29 cellular contexts compared by ENCODE assay signal in genomic region chr1:111104981-111105380, GRCh38. TPM values are rescaled to one million over a fixed set of nuclear protein-coding genes. Genes with fewer than 3 reads are reported as not detected.
DNase-seq lines count a peak whose midpoint lies in the region; ATAC-seq, FAIRE-seq and TF ChIP-seq lines count a peak whose summit lies in the region.
"Had no signal": no experiment of that assay in that cellular context is flagged by ENCODE, and none has a peak within 500 bp of the region (broad histone marks: within the 10 kb centered on the region; RNA-seq: fewer than 3 reads in every experiment).

No MANE protein-coding gene starts in this region.

- TF ChIP-seq POLR2A in HepG2 (IDR thresholded peaks at IDR 0.05; ENCODE audit: insufficient read depth in 1 of 2, low read depth in 2 of 2, low read length in 2 of 2), result no peak
- TF ChIP-seq POLR2A in right lobe of liver (IDR thresholded peaks at IDR 0.05), result no peak

- 2% methylated on average over 2 of the region's 2 CpGs for WGBS in HepG2 (ENCODE audit: low lambda C conversion rate)
- 62% methylated on average over 2 of the region's 2 CpGs for WGBS in right lobe of liver (ENCODE audit: insufficient coverage, low coverage, low lambda C conversion rate, missing lambda C conversion rate)

- no peaks in the 10 kb centered on the region for H4K20me1 ChIP-seq in HepG2 (ENCODE audit: insufficient read depth, low read length)
- H4K20me1 ChIP-seq: BLaER1; BLaER1 treated with 17β-estradiol and CSF1 and Interleukin-3, amounts not matched to agents 10 nM and 100 nM had no signal

- H3K9me3 ChIP-seq in HepG2 (ENCODE audit: low read length) (peaks cover 25% of the 10 kb centered on the region), right lobe of liver (no peaks in the 10 kb centered on the region)
- H3K9me3 ChIP-seq: BE2C, Caco-2 had no signal

- in situ Hi-C loops in HepG2 (cut with HindIII; ENCODE audit: extremely low pct_ligation_motif_present, low pct_unique_long_range_greater_than_20kb), result no loop called here

- no peak for FAIRE-seq in HepG2 (lab: Jason Lieb, UNC)
- FAIRE-seq: A549, D721Med had no signal

- H3K4me1 ChIP-seq in HepG2 (ENCODE audit: insufficient read depth, low read length) (peaks cover 28% of the 10 kb centered on the region), right lobe of liver (peaks cover 0 to 2% (median 0%) of the 10 kb centered on the region in 4 donors)
- H3K4me1 ChIP-seq: A549; BE2C; BLaER1; BLaER1 treated with 17β-estradiol and CSF1 and Interleukin-3, amounts not matched to agents 10 nM and 100 nM; Caco-2 had no signal

- H3K27ac ChIP-seq in HepG2 (ENCODE audit: extremely low read length, insufficient read depth, low read length) (no peak overlapping the region), right lobe of liver (no peak overlapping the region)
- H3K27ac ChIP-seq: 22Rv1; A549; BLaER1; BLaER1 treated with 17β-estradiol and CSF1 and Interleukin-3, amounts not matched to agents 10 nM and 100 nM; C4-2B had no signal

- no peaks in the 10 kb centered on the region for H3K79me2 ChIP-seq in HepG2 (ENCODE audit: insufficient read depth, low read length)

- no peak overlapping the region for H3K9ac ChIP-seq in HepG2 (ENCODE audit: insufficient read depth, low read depth, low read length)
- H3K9ac ChIP-seq: BLaER1; BLaER1 treated with 17β-estradiol and CSF1 and Interleukin-3, amounts not matched to agents 10 nM and 100 nM had no signal

- peak overlapping the region; percentile 32; the same call in 1 of the 2 replicates for H3K4me2 ChIP-seq in HepG2 (ENCODE audit: low read depth, low read length)
- H3K4me2 ChIP-seq: A549; BLaER1; BLaER1 treated with 17β-estradiol and CSF1 and Interleukin-3, amounts not matched to agents 10 nM and 100 nM had no signal

- TF ChIP-seq RAD21 in HepG2 (CRISPR knock-in tag; IDR thresholded peaks at IDR 0.05), result no peak

- TF ChIP-seq CTCF in HepG2 (CRISPR knock-in tag; IDR thresholded peaks at IDR 0.05), result no peak
- no peak for TF ChIP-seq CTCF in right lobe of liver (IDR thresholded peaks at IDR 0.05)

- H3K27me3 ChIP-seq in HepG2 (ENCODE audit: control insufficient read depth in 1 of 2, insufficient read depth in 2 of 2, low read length in 2 of 2), result no peaks in the 10 kb centered on the region
- H3K27me3 ChIP-seq in right lobe of liver, result no peaks in the 10 kb centered on the region
- H3K27me3 ChIP-seq: BE2C; BLaER1; BLaER1 treated with 17β-estradiol and CSF1 and Interleukin-3, amounts not matched to agents 10 nM and 100 nM had no signal

- POLR2A ChIA-PET in HepG2 (lab: Yijun Ruan, JAX), result interaction anchor here (1.6 kb wide), 1 partner anchor 141 kb away, joined by 3 read pairs; the partner anchor contains the start of gene LRIF1

- TF ChIP-seq EP300 in HepG2 (IDR thresholded peaks at IDR 0.05; ENCODE audit: low read depth in 2 of 2, low read length in 2 of 2) (no peak), HepG2 (CRISPR knock-in tag; IDR thresholded peaks at IDR 0.05; ENCODE audit: borderline replicate concordance) (no peak)

- H2AFZ ChIP-seq in HepG2 (ENCODE audit: low read length), result no peak overlapping the region

- CTCF ChIA-PET in HepG2 (lab: Yijun Ruan, JAX; ENCODE audit: low intra/inter-chr PET ratio, low total read pairs), result no interaction called here

- peak; percentile 41 for DNase-seq in DMS53 (lab: John Stamatoyannopoulos, UW)
- DNase-seq in DMS53 treated with DMSO at 0.1 percent for 48 hours (lab: John Stamatoyannopoulos, UW; ENCODE audit: unreplicated experiment), result no peak
- peak; percentile 18 for DNase-seq in HepG2 (ENCODE audit: low spot score)
- no peak for DNase-seq in right lobe of liver
- DNase-seq: 8988T; ACHN; AML-193; BE2C; C1 segment of cervical spinal cord; Caco-2; Calu3; CD4-positive, alpha-beta memory T cell; CD4-positive, alpha-beta T cell; CD4-positive, CD25-positive, alpha-beta regulatory T cell; CD8-positive, alpha-beta memory T cell; CD8-positive, alpha-beta T cell; COR-L47; DMS 273 treated with DMSO at 0.1 percent for 48 hours; DMS153; DMS79; DMS79 treated with DMSO at 0.1 percent for 48 hours; DND-41; EL had no signal

- no peaks in the 10 kb centered on the region for H3K36me3 ChIP-seq in HepG2 (replicated peaks in 1 of 2; ENCODE audit: control insufficient read depth in 1 of 2, insufficient read depth in 2 of 2, low read length in 2 of 2)
- H3K36me3 ChIP-seq in right lobe of liver, result no peaks in the 10 kb centered on the region
- H3K36me3 ChIP-seq: BE2C had no signal

- intact Hi-C loops in HepG2 (cut with micrococcal nuclease; ENCODE audit: unreplicated experiment), result no loop called here
- intact Hi-C loops in right lobe of liver (cut with DNase I), result no loop called here

- H3K4me3 ChIP-seq in HepG2 (replicated peaks in 1 of 3; ENCODE audit: insufficient read depth in 1 of 3, low read depth in 2 of 3, low read length in 3 of 3) (no peak overlapping the region), right lobe of liver (no peak overlapping the region)
- H3K4me3 ChIP-seq: A549; BLaER1; BLaER1 treated with 17β-estradiol and CSF1 and Interleukin-3, amounts not matched to agents 10 nM and 100 nM had no signal

- peak; percentile 70 for ATAC-seq in HepG2
- ATAC-seq in right lobe of liver, result no peak
- ATAC-seq: A549; CD8-positive, alpha-beta T cell had no signal

- BruUV-seq in HepG2 (replicated peaks; lab: Mats Ljungman, UMichigan), result no TSS peak

TF ChIP-seq in HepG2, 621 proteins besides CTCF, POLR2A, EP300 and RAD21 (continues in another document):
- TF ChIP-seq, protein P1, sequence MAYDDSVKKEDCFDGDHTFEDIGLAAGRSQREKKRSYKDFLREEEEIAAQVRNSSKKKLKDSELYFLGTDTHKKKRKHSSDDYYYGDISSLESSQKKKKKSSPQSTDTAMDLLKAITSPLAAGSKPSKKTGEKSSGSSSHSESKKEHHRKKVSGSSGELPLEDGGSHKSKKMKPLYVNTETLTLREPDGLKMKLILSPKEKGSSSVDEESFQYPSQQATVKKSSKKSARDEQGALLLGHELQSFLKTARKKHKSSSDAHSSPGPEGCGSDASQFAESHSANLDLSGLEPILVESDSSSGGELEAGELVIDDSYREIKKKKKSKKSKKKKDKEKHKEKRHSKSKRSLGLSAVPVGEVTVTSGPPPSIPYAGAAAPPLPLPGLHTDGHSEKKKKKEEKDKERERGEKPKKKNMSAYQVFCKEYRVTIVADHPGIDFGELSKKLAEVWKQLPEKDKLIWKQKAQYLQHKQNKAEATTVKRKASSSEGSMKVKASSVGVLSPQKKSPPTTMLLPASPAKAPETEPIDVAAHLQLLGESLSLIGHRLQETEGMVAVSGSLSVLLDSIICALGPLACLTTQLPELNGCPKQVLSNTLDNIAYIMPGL (CRISPR knock-in tag; IDR thresholded peaks at IDR 0.05; ENCODE audit: borderline replicate concordance in 1 of 2, low read depth in 1 of 2), result no peak
- no peak for TF ChIP-seq ZSCAN9 (CRISPR knock-in tag; IDR thresholded peaks at IDR 0.05; ENCODE audit: borderline replicate concordance)

RNA-seq across cellular contexts. Expression of gene DRAM2, which starts 34.9 kb away (rescaled TPM):
- 22.9 and 33.2 TPM in 2 replicates for total RNA-seq in HepG2 (2016; rRNA removed; fragmentation: Illumina TruSeq; extraction: Trizol)
- total RNA-seq in HepG2 (2016; cell fraction: cytosol; rRNA removed; fragmentation: Illumina TruSeq; extraction: Trizol; ENCODE audit: low read depth), result 10.8 and 11.1 TPM in 2 replicates
- total RNA-seq in HepG2 (2016; cell fraction: insoluble cytoplasmic fraction; rRNA removed; fragmentation: Illumina TruSeq; extraction: Trizol), result 26.1 and 31.2 TPM in 2 replicates
- 24.9 and 25.1 TPM in 2 replicates for total RNA-seq in HepG2 (2016; cell fraction: membrane; rRNA removed; fragmentation: Illumina TruSeq; extraction: Trizol)
- 33.7 and 39.3 TPM in 2 replicates for total RNA-seq in HepG2 (2016; cell fraction: nucleus; rRNA removed; fragmentation: Illumina TruSeq; extraction: Trizol)
- polyA plus RNA-seq in HepG2 (2011; rRNA removed), result 115 and 123 TPM in 2 replicates
- 44.2 and 92.1 TPM in 2 replicates for polyA plus RNA-seq in HepG2 (2011; cell fraction: cytosol; rRNA removed)
- polyA plus RNA-seq in HepG2 (2011; cell fraction: nucleus; rRNA removed), result 37.4 and 49.8 TPM in 2 replicates
- 72.7 and 76.6 TPM in 2 replicates for polyA plus RNA-seq in HepG2 (2012)
- polyA plus RNA-seq in HepG2 (2016; cell fraction: cytosol; fragmentation: Illumina TruSeq; extraction: Trizol; ENCODE audit: low read depth), result 15.3 and 16.5 TPM in 2 replicates
- polyA plus RNA-seq in HepG2 (2016; cell fraction: insoluble cytoplasmic fraction; fragmentation: Illumina TruSeq; extraction: Trizol; ENCODE audit: low read depth), result 24.1 and 24.4 TPM in 2 replicates
- 23.4 and 24.7 TPM in 2 replicates for polyA plus RNA-seq in HepG2 (2016; cell fraction: membrane; fragmentation: Illumina TruSeq; extraction: Trizol; ENCODE audit: low read depth)
- polyA plus RNA-seq in HepG2 (2016; cell fraction: nucleus; fragmentation: Illumina TruSeq; extraction: Trizol; ENCODE audit: insufficient read depth, low read depth), result 39.0 and 46.7 TPM in 2 replicates
- 43.0 and 52.4 TPM in 2 replicates for polyA minus RNA-seq in HepG2 (2011; rRNA and poly(A)+ RNA removed; ENCODE audit: low replicate concordance)
- 32.2 and 46.0 TPM in 2 replicates for polyA minus RNA-seq in HepG2 (2011; cell fraction: cytosol; rRNA and poly(A)+ RNA removed)
- 45.6 and 53.0 TPM in 2 replicates for polyA minus RNA-seq in HepG2 (2011; cell fraction: nucleus; rRNA and poly(A)+ RNA removed)
- 10 to 100 TPM; 16.7 to 37.2 (median 22.9) TPM for total RNA-seq in right lobe of liver

RNA-seq across cellular contexts. Expression of gene CEPT1, which starts 35.0 kb away (rescaled TPM):
- total RNA-seq in HepG2 (2016; rRNA removed; fragmentation: Illumina TruSeq; extraction: Trizol), result 33.6 and 48.2 TPM in 2 replicates
- total RNA-seq in HepG2 (2016; cell fraction: cytosol; rRNA removed; fragmentation: Illumina TruSeq; extraction: Trizol; ENCODE audit: low read depth), result 21.9 and 25.2 TPM in 2 replicates
- total RNA-seq in HepG2 (2016; cell fraction: insoluble cytoplasmic fraction; rRNA removed; fragmentation: Illumina TruSeq; extraction: Trizol), result 28.5 and 48.4 TPM in 2 replicates
- 17.5 and 19.8 TPM in 2 replicates for total RNA-seq in HepG2 (2016; cell fraction: membrane; rRNA removed; fragmentation: Illumina TruSeq; extraction: Trizol)
- total RNA-seq in HepG2 (2016; cell fraction: nucleus; rRNA removed; fragmentation: Illumina TruSeq; extraction: Trizol), result 58.5 and 62.9 TPM in 2 replicates
- polyA plus RNA-seq in HepG2 (2011; rRNA removed), result 33.3 and 35.7 TPM in 2 replicates
- polyA plus RNA-seq in HepG2 (2011; cell fraction: cytosol; rRNA removed), result 11.9 and 21.3 TPM in 2 replicates
- polyA plus RNA-seq in HepG2 (2011; cell fraction: nucleus; rRNA removed), result 18.0 and 20.5 TPM in 2 replicates
- polyA plus RNA-seq in HepG2 (2012), result 28.5 and 31.0 TPM in 2 replicates
- polyA plus RNA-seq in HepG2 (2016; cell fraction: cytosol; fragmentation: Illumina TruSeq; extraction: Trizol; ENCODE audit: low read depth), result 2.4 TPM in 2 replicates
- 17.4 and 19.9 TPM in 2 replicates for polyA plus RNA-seq in HepG2 (2016; cell fraction: insoluble cytoplasmic fraction; fragmentation: Illumina TruSeq; extraction: Trizol; ENCODE audit: low read depth)
- 3.9 and 5.8 TPM in 2 replicates for polyA plus RNA-seq in HepG2 (2016; cell fraction: membrane; fragmentation: Illumina TruSeq; extraction: Trizol; ENCODE audit: low read depth)
- 55.8 and 59.0 TPM in 2 replicates for polyA plus RNA-seq in HepG2 (2016; cell fraction: nucleus; fragmentation: Illumina TruSeq; extraction: Trizol; ENCODE audit: insufficient read depth, low read depth)
- 31.1 and 55.3 TPM in 2 replicates for polyA minus RNA-seq in HepG2 (2011; rRNA and poly(A)+ RNA removed; ENCODE audit: low replicate concordance)
- 22.9 and 25.3 TPM in 2 replicates for polyA minus RNA-seq in HepG2 (2011; cell fraction: cytosol; rRNA and poly(A)+ RNA removed)
- polyA minus RNA-seq in HepG2 (2011; cell fraction: nucleus; rRNA and poly(A)+ RNA removed), result 65.7 and 74.1 TPM in 2 replicates
- total RNA-seq in right lobe of liver, result 10 to 100 TPM; 21.9 to 35.0 (median 27.8) TPM

Comparison
In these comparisons a context has a peak if more than half of its experiments do, and no peak if none do; other contexts are left out.
1. DNase-seq: peak in DMS53 (single experiment) and HepG2 (single experiment); none in DMS53 treated with DMSO at 0.1 percent for 48 hours (single experiment) and right lobe of liver (0 of 3).